3 cellular contexts compared by ENCODE assay signal in genomic region chr20:57114290-57115005, GRCh38.
TF ChIP-seq lines count a peak whose summit lies in the region.

No MANE protein-coding gene starts in this region.

TF ChIP-seq in SK-N-SH treated with all-trans-retinoic acid at 6 μM for 48 hours, 23 proteins besides CTCF, POLR2A, EP300 and RAD21 (continued from another document and continues in another):
- TF ChIP-seq CREB5 (CRISPR knock-in tag; IDR thresholded peaks at IDR 0.05; ENCODE audit: low read depth) (no peak), TSHZ2 (CRISPR knock-in tag; IDR thresholded peaks at IDR 0.05) (no peak), ZC3H10 (CRISPR knock-in tag; IDR thresholded peaks at IDR 0.05) (no peak), ESRRG (CRISPR knock-in tag; IDR thresholded peaks at IDR 0.05) (no peak), CSRNP3 (CRISPR knock-in tag; IDR thresholded peaks at IDR 0.05) (no peak), ZFP30 (CRISPR knock-in tag; IDR thresholded peaks at IDR 0.05) (no peak), PATZ1 (CRISPR knock-in tag; IDR thresholded peaks at IDR 0.05; ENCODE audit: borderline replicate concordance) (no peak)

TF ChIP-seq in WTC11, 78 proteins besides CTCF, POLR2A, EP300 and RAD21 (continued from another document):
- TF ChIP-seq ARID4B (CRISPR knock-in tag; IDR thresholded peaks at IDR 0.05; ENCODE audit: borderline replicate concordance) (no peak), CREB1 (CRISPR knock-in tag; IDR thresholded peaks at IDR 0.05) (no peak)

TF ChIP-seq in GM23338, 12 proteins besides CTCF, POLR2A, EP300 and RAD21:
- no peak for TF ChIP-seq REST (IDR thresholded peaks at IDR 0.05; ENCODE audit: unreplicated experiment)
